In the genomic region with DNA sequence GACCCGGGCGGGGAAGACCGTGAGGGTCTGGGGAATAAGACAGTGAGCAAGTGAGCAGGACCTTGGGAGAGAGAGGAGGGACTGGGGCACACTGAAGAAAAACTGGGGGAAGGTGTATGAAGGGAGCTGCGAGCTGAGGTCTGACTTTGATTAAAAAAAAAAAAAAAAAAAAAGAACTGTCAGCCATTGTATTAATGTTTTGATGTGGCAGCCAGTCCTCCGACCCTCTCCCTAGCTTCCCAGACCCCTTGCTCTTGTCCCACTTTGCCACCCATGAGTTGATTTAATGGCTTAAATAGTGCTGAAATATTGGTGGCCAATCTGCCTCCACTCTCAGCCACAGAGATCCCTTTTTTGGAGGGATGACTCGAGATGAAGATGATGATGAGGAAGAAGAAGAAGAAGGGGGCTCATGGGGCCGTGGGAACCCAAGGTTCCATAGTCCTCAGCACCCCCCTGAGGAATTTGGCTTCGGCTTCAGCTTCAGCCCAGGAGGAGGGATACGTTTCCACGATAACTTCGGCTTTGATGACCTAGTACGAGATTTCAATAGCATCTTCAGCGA, we compare ENCODE assay signal across 8 cellular contexts. TPM values are rescaled to one million over a fixed set of nuclear protein-coding genes. Genes with fewer than 3 reads are reported as not detected.
DNase-seq lines count a peak whose midpoint lies in the region; ATAC-seq, FAIRE-seq and TF ChIP-seq lines count a peak whose summit lies in the region.

No MANE protein-coding gene starts in this region.

- DNase-seq in T-helper 1 cell: no peak
- no peak for DNase-seq in kidney
- no peak for DNase-seq in RKO (ENCODE audit: low spot score)
- DNase-seq in HT-29 (ENCODE audit: low spot score): no peak

- H3K9me3 ChIP-seq in kidney (ENCODE audit: control insufficient read depth in 1 of 2, low read length in 2 of 2): no peaks in the 10 kb centered on the region

- no peaks in the 10 kb centered on the region for H3K27me3 Mint-ChIP-seq in T-helper 1 cell treated with Interleukin-12 subunit alpha and Interleukin-12 subunit beta and Interleukin-4 antibody, amounts not matched to agents 30 μg/mL and 1 μg/mL, for 36 hours (ENCODE audit: low read depth)

- H3K9ac ChIP-seq in kidney (ENCODE audit: low read length in 2 of 2): peak overlapping the region; percentile 95 to 99

- FAIRE-seq in kidney (lab: Jason Lieb, UNC): no peak

- no peaks in the 10 kb centered on the region for H3K9me3 Mint-ChIP-seq in T-helper 1 cell treated with Interleukin-12 subunit alpha and Interleukin-12 subunit beta and Interleukin-4 antibody, amounts not matched to agents 30 μg/mL and 1 μg/mL, for 36 hours

- no peak for ATAC-seq in HG02763 (IDR thresholded peaks at IDR 0.05; ENCODE audit: unreplicated experiment)

- peaks cover 0 to 4% of the 10 kb centered on the region in 2 donors for H3K4me1 ChIP-seq in kidney (ENCODE audit: control insufficient read depth in 1 of 2, insufficient read depth in 1 of 2, low read depth in 1 of 2, low read length in 2 of 2)

- 42 to 46% (median 44%) methylated on average over 13 of the region's 13 CpGs for WGBS in adipose tissue, 3 donors

- H3K36me3 Mint-ChIP-seq in T-helper 1 cell treated with Interleukin-12 subunit alpha and Interleukin-12 subunit beta and Interleukin-4 antibody, amounts not matched to agents 30 μg/mL and 1 μg/mL, for 36 hours (ENCODE audit: low read depth): peaks cover 34% of the 10 kb centered on the region

- H3K4me3 Mint-ChIP-seq in T-helper 1 cell treated with Interleukin-12 subunit alpha and Interleukin-12 subunit beta and Interleukin-4 antibody, amounts not matched to agents 30 μg/mL and 1 μg/mL, for 36 hours: peak overlapping the region; percentile 96

- H3K27ac Mint-ChIP-seq in T-helper 1 cell treated with Interleukin-12 subunit alpha and Interleukin-12 subunit beta and Interleukin-4 antibody, amounts not matched to agents 30 μg/mL and 1 μg/mL, for 36 hours: peak overlapping the region; percentile 96

- H3K27ac ChIP-seq in adipose tissue (ENCODE audit: low read depth, low read length): peak overlapping the region; percentile 54
- peak overlapping the region; percentile 82 to 87 for H3K27ac ChIP-seq in kidney (ENCODE audit: low read depth in 2 of 2, low read length in 2 of 2)
- H3K27ac ChIP-seq in temporal lobe (ENCODE audit: low read depth, low read length): peak overlapping the region; percentile 87

- peak overlapping the region; percentile 93 to 99 for H3K4me3 ChIP-seq in kidney (ENCODE audit: low read length in 2 of 2)

- peaks cover 14 to 17% of the 10 kb centered on the region in 2 donors for H3K36me3 ChIP-seq in kidney (ENCODE audit: control insufficient read depth in 1 of 2, insufficient read depth in 2 of 2, low read length in 2 of 2)

- H3K4me1 Mint-ChIP-seq in T-helper 1 cell treated with Interleukin-12 subunit alpha and Interleukin-12 subunit beta and Interleukin-4 antibody, amounts not matched to agents 30 μg/mL and 1 μg/mL, for 36 hours (ENCODE audit: low read depth): peaks cover 38% of the 10 kb centered on the region

- TF ChIP-seq CTCF in kidney (IDR thresholded peaks at IDR 0.05; ENCODE audit: borderline replicate concordance, extremely low read depth, insufficient read depth): no peak

- intact Hi-C loops in kidney (cut with DNase I): no loop called here

RNA-seq across cellular contexts. Expression of gene HAX1, which starts 0.7 kb away (rescaled TPM):
- polyA plus RNA-seq in adipose tissue (10 to 100 TPM; 79.8 to 96.7 (median 87.2) TPM), kidney (ENCODE audit: insufficient read depth, low read depth, low replicate concordance) (153 TPM)
- total RNA-seq in kidney (74.8 TPM), temporal lobe (41.1 TPM)
- 111 and 139 TPM in 2 replicates for total RNA-seq in HT-29 (2014; rRNA removed; shearing (Covaris generic))

RNA-seq across cellular contexts. Expression of gene AQP10, which starts 47.8 kb away (rescaled TPM):
- under 1 TPM in 1 of 3 donors, not detected in 2; 0.07 TPM for polyA plus RNA-seq in adipose tissue
- not detected for total RNA-seq in kidney
- polyA plus RNA-seq in kidney (ENCODE audit: insufficient read depth, low read depth, low replicate concordance): not detected
- not detected for total RNA-seq in temporal lobe
- not detected in 2 replicates for total RNA-seq in HT-29 (2014; rRNA removed; shearing (Covaris generic))

RNA-seq across cellular contexts. Expression of gene ATP8B2, which starts 52.2 kb away (rescaled TPM):
- 10 to 100 TPM in 2 of 3 donors, 1 to 10 TPM in 1; 6.4 to 22.7 (median 14.5) TPM for polyA plus RNA-seq in adipose tissue
- 40.9 TPM for total RNA-seq in kidney
- 6.2 TPM for polyA plus RNA-seq in kidney (ENCODE audit: insufficient read depth, low read depth, low replicate concordance)
- 18.2 TPM for total RNA-seq in temporal lobe
- total RNA-seq in HT-29 (2014; rRNA removed; shearing (Covaris generic)): 1.1 and 1.9 TPM in 2 replicates

RNA-seq across cellular contexts. Expression of gene UBAP2L, which starts 52.3 kb away (rescaled TPM):
- polyA plus RNA-seq in adipose tissue: 10 to 100 TPM; 35.8 to 70.9 (median 67.5) TPM
- 131 TPM for total RNA-seq in kidney
- 46.2 TPM for polyA plus RNA-seq in kidney (ENCODE audit: insufficient read depth, low read depth, low replicate concordance)
- 44.0 TPM for total RNA-seq in temporal lobe
- 73.0 and 74.9 TPM in 2 replicates for total RNA-seq in HT-29 (2014; rRNA removed; shearing (Covaris generic))
